ENCODE assay signal across 8 cellular contexts in the genomic region with DNA sequence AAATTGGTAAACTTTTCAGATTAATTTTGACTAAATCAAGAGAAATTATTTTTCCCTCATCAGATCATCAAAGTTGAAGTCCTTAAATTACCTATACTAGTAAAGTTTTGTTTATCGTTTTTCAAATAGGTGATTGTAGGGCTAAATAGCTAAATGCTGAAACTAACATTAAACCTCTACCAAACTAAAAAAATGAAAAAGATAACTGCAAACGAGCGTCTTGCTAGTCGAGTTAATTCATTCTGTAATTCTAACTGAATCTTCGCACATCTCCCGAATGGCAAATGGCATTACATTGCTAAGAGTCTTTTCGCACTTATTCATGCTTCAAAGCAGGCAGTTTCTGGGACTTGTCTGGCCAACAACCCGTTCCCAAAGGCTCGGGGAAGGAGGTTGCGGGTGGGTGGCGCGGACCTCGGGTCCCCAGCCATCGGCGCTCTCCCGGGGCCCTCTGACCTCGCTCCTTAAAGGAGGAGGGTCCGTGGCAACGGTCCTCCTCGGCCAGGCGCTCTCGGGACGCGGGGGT. TPM values are rescaled to one million over a fixed set of nuclear protein-coding genes. Genes with fewer than 3 reads are reported as not detected.
DNase-seq lines count a peak whose midpoint lies in the region; ATAC-seq and TF ChIP-seq lines count a peak whose summit lies in the region.

No MANE protein-coding gene starts in this region.

- H3K36me3 Mint-ChIP-seq in activated B cell treated with CpG ODN at 0.5 μM for 24 hours (ENCODE audit: low read depth): no peaks in the 10 kb centered on the region

- DNase-seq in NCI-H82 (lab: John Stamatoyannopoulos, UW): peak; percentile 55
- no peak for DNase-seq in NCI-H82 treated with DMSO at 0.1 percent for 48 hours (lab: John Stamatoyannopoulos, UW; ENCODE audit: unreplicated experiment)
- no peak for DNase-seq in activated B cell treated with CpG ODN at 0.5 μM for 24 hours
- no peak for DNase-seq in right cardiac atrium
- no peak for DNase-seq in NCI-H128 (lab: John Stamatoyannopoulos, UW; ENCODE audit: unreplicated experiment)

- H3K4me1 Mint-ChIP-seq in activated B cell treated with CpG ODN at 0.5 μM for 24 hours: peaks cover 16% of the 10 kb centered on the region

- TF ChIP-seq CTCF in activated B cell treated with CpG ODN at 0.5 μM for 24 hours (IDR thresholded peaks at IDR 0.05): no peak

- no peaks in the 10 kb centered on the region for H3K9me3 Mint-ChIP-seq in activated B cell treated with CpG ODN at 0.5 μM for 24 hours

- H3K4me3 ChIP-seq in right cardiac atrium (ENCODE audit: low read length) (peak overlapping the region; percentile 78), skeletal muscle satellite cell (ENCODE audit: low read length) (peak overlapping the region; percentile 89)

- peak overlapping the region; percentile 87 for H3K9ac ChIP-seq in skeletal muscle satellite cell (ENCODE audit: low read depth, low read length)

- peak overlapping the region; percentile 65 for H3K4me3 Mint-ChIP-seq in activated B cell treated with CpG ODN at 0.5 μM for 24 hours

- no peak for ATAC-seq in activated B cell treated with CpG ODN at 0.5 μM for 24 hours (ENCODE audit: low read depth)
- no peak for ATAC-seq in right cardiac atrium
- no peak for ATAC-seq in GM18867 (IDR thresholded peaks at IDR 0.05; ENCODE audit: unreplicated experiment)
- ATAC-seq in GM19023 (IDR thresholded peaks at IDR 0.05; ENCODE audit: unreplicated experiment): no peak

- H3K4me1 ChIP-seq in right cardiac atrium (ENCODE audit: control insufficient read depth, insufficient read depth, low read length) (no peaks in the 10 kb centered on the region), skeletal muscle satellite cell (ENCODE audit: control insufficient read depth, insufficient read depth, low read length) (peaks cover 11% of the 10 kb centered on the region)

- no peaks in the 10 kb centered on the region for H3K36me3 ChIP-seq in skeletal muscle satellite cell (ENCODE audit: insufficient read depth, low read length)

- WGBS in right cardiac atrium: 5% methylated on average over 24 of the region's 24 CpGs

- POLR2A ChIA-PET in activated B cell treated with CpG ODN at 0.5 μM for 24 hours (lab: Charles Lee): no interaction called here

- CTCF ChIA-PET in activated B cell treated with CpG ODN at 0.5 μM for 24 hours (lab: Charles Lee): no interaction called here

- peaks cover 39% of the 10 kb centered on the region for H3K27me3 Mint-ChIP-seq in activated B cell treated with CpG ODN at 0.5 μM for 24 hours

- H3K27ac Mint-ChIP-seq in activated B cell treated with CpG ODN at 0.5 μM for 24 hours: no peak overlapping the region

- peak overlapping the region; percentile 96 for H3K4me2 ChIP-seq in skeletal muscle satellite cell (ENCODE audit: low read length)

- H3K27ac ChIP-seq in right cardiac atrium (ENCODE audit: low read length): no peak overlapping the region

- intact Hi-C loops in activated B cell treated with CpG ODN at 0.5 μM for 24 hours (cut with micrococcal nuclease) (no loop called here), right cardiac atrium (cut with DNase I) (loop anchor here in 1 of 4 donors (10.0 kb wide), 1 partner anchor 229 kb away; no protein-coding TSS in a partner anchor)

- H3K27me3 ChIP-seq in right cardiac atrium (ENCODE audit: control insufficient read depth, insufficient read depth) (no peaks in the 10 kb centered on the region), skeletal muscle satellite cell (ENCODE audit: control insufficient read depth, insufficient read depth, low read length) (no peaks in the 10 kb centered on the region)

- no peaks in the 10 kb centered on the region for H3K9me3 ChIP-seq in right cardiac atrium (ENCODE audit: control insufficient read depth, low read length)
- H3K9me3 ChIP-seq in skeletal muscle satellite cell (replicated peaks; ENCODE audit: low read length): no peaks in the 10 kb centered on the region

RNA-seq across cellular contexts. Expression of gene POPDC3, which starts 43.8 kb away (rescaled TPM):
- not detected in 2 replicates for total RNA-seq in activated B cell treated with CpG ODN at 0.5 μM for 24 hours
- total RNA-seq in right cardiac atrium: 10 to 100 TPM; 31.6 to 48.3 (median 41.3) TPM
- 53.2 TPM for polyA plus RNA-seq in right cardiac atrium
- 26.2 and 30.2 TPM in 2 replicates for total RNA-seq in skeletal muscle satellite cell (2012; rRNA removed)

Comparison
In these comparisons a context has a peak if more than half of its experiments do, and no peak if none do; other contexts are left out.
1. RNA of gene POPDC3, which starts 43.8 kb away (total RNA-seq): 31.6 to 48.3 TPM in right cardiac atrium; not detected in activated B cell treated with CpG ODN at 0.5 μM for 24 hours; every median in the first group is over 10 times any median in the second.